In the genomic region with DNA sequence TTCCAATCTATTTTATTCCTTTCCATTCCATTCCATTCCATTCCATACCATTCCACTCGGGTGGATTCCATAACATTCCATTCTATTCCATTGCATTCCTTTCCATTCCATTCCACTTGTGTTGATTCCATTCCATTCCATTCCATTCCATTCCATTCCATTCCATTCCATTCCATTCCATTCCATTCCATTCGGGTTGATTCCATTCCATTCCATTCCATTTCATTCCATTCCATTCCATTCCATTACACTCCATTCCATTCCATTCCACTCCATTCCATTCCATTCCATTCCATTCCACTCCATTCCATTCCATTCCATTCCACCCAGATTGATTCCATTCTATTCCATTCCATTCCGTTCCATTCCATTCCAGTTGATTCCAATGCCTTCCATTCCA, we compare ENCODE assay signal across 8 cellular contexts.
DNase-seq lines count a peak whose midpoint lies in the region; ATAC-seq and TF ChIP-seq lines count a peak whose summit lies in the region.
"Not testable (repeated sequence)": the region's sequence is repeated elsewhere in the genome, so short reads cannot be mapped to it uniquely, and the experiment has no call there.

No MANE protein-coding gene starts in this region.

- not testable (repeated sequence) for H3K36me3 ChIP-seq in CD8-positive, alpha-beta T cell (ENCODE audit: insufficient read depth, low read length)

- TF ChIP-seq CTCF in CD8-positive, alpha-beta T cell (IDR thresholded peaks at IDR 0.05): not testable (repeated sequence)

- not testable (repeated sequence) for H3K27ac Mint-ChIP-seq in CD8-positive, alpha-beta T cell; natural killer cell treated with Interleukin-12 subunit alpha and Interleukin-12 subunit beta and Interleukin-15 and Interleukin-18, amount 100 ng/mL, for 72 hours

- H3K27ac ChIP-seq in CD8-positive, alpha-beta T cell (ENCODE audit: low read depth, low read length): not testable (repeated sequence)

- peaks cover 61% of the 10 kb centered on the region for H3K9me3 Mint-ChIP-seq in CD8-positive, alpha-beta T cell
- H3K9me3 Mint-ChIP-seq in natural killer cell treated with Interleukin-12 subunit alpha and Interleukin-12 subunit beta and Interleukin-15 and Interleukin-18, amount 100 ng/mL, for 72 hours: peaks cover 53% of the 10 kb centered on the region

- H3K4me1 ChIP-seq in CD8-positive, alpha-beta T cell (ENCODE audit: insufficient read depth, low read length): not testable (repeated sequence)

- H3K4me1 Mint-ChIP-seq in CD8-positive, alpha-beta T cell (ENCODE audit: low read depth): not testable (repeated sequence)
- H3K4me1 Mint-ChIP-seq in natural killer cell treated with Interleukin-12 subunit alpha and Interleukin-12 subunit beta and Interleukin-15 and Interleukin-18, amount 100 ng/mL, for 72 hours (ENCODE audit: low read depth in 2 of 2): peaks cover 3 to 20% of the 10 kb centered on the region in 2 donors

- H3K4me3 ChIP-seq in CD8-positive, alpha-beta T cell (ENCODE audit: low read depth, low read length): not testable (repeated sequence)

- peak; percentile 30 for ATAC-seq in CD8-positive, alpha-beta T cell
- ATAC-seq in GM19324 (IDR thresholded peaks at IDR 0.05; ENCODE audit: low FRiP score, unreplicated experiment): peak; percentile 77
- peak; percentile 74 for ATAC-seq in GM21717 (IDR thresholded peaks at IDR 0.05; ENCODE audit: unreplicated experiment)
- ATAC-seq in HG02970 (IDR thresholded peaks at IDR 0.05; ENCODE audit: low FRiP score, unreplicated experiment): peak; percentile 77
- ATAC-seq in HG03439 (IDR thresholded peaks at IDR 0.05; ENCODE audit: unreplicated experiment): peak; percentile 80
- peak; percentile 44 to 46 for ATAC-seq in activated CD4-positive, CD25-positive, alpha-beta regulatory T cell treated with anti-CD3 and anti-CD28 coated beads, Interleukin-2, amount 50 U/mL, for 24 hours
- ATAC-seq in Right ventricle myocardium superior (ENCODE audit: poor library complexity): peak; percentile 82
- ATAC-seq in natural killer cell treated with Interleukin-12 subunit alpha and Interleukin-12 subunit beta and Interleukin-15 and Interleukin-18, amount 100 ng/mL, for 72 hours: peak; percentile 72 to 79

- not testable (repeated sequence) for H3K27me3 Mint-ChIP-seq in CD8-positive, alpha-beta T cell (ENCODE audit: low read depth); natural killer cell treated with Interleukin-12 subunit alpha and Interleukin-12 subunit beta and Interleukin-15 and Interleukin-18, amount 100 ng/mL, for 72 hours

- not testable (repeated sequence) for H3K4me3 Mint-ChIP-seq in CD8-positive, alpha-beta T cell; natural killer cell treated with Interleukin-12 subunit alpha and Interleukin-12 subunit beta and Interleukin-15 and Interleukin-18, amount 100 ng/mL, for 72 hours

- H3K9me3 ChIP-seq in CD8-positive, alpha-beta T cell (ENCODE audit: low read length): peaks cover 18% of the 10 kb centered on the region

- H3K27me3 ChIP-seq in CD8-positive, alpha-beta T cell (ENCODE audit: insufficient read depth, low read length): not testable (repeated sequence)

- POLR2A ChIA-PET in CD8-positive, alpha-beta T cell (lab: Charles Lee): not testable (repeated sequence)

- intact Hi-C loops in CD8-positive, alpha-beta T cell (cut with DNase I, micrococcal nuclease): loop anchor here in 1 of 2 experiments (5.0 kb wide), 1 partner anchor 37 kb away; no protein-coding TSS in a partner anchor
- intact Hi-C loops in Right ventricle myocardium superior (cut with DNase I): not testable (repeated sequence)

- peaks cover 39% of the 10 kb centered on the region for H3K36me3 Mint-ChIP-seq in CD8-positive, alpha-beta T cell
- H3K36me3 Mint-ChIP-seq in natural killer cell treated with Interleukin-12 subunit alpha and Interleukin-12 subunit beta and Interleukin-15 and Interleukin-18, amount 100 ng/mL, for 72 hours: peaks cover 60% of the 10 kb centered on the region

- DNase-seq in CD8-positive, alpha-beta T cell; Right ventricle myocardium superior; natural killer cell treated with Interleukin-12 subunit alpha and Interleukin-12 subunit beta and Interleukin-15 and Interleukin-18, amount 100 ng/mL, for 72 hours (ENCODE audit: low spot score): not testable (repeated sequence)

- CTCF ChIA-PET in CD8-positive, alpha-beta T cell (lab: Charles Lee): not testable (repeated sequence)

Comparison
In these comparisons a context has a peak if more than half of its experiments do, and no peak if none do; other contexts are left out.
1. ATAC-seq: peak in every context shown above with its lines; median percentile 82 in Right ventricle myocardium superior; 80 in HG03439; 77 in GM19324; 77 in HG02970; 76 in natural killer cell treated with Interleukin-12 subunit alpha and Interleukin-12 subunit beta and Interleukin-15 and Interleukin-18, amount 100 ng/mL, for 72 hours; 74 in GM21717; 45 in activated CD4-positive, CD25-positive, alpha-beta regulatory T cell treated with anti-CD3 and anti-CD28 coated beads, Interleukin-2, amount 50 U/mL, for 24 hours; 30 in CD8-positive, alpha-beta T cell.